Comparison of ENCODE assay signal across 8 cellular contexts in the genomic region with DNA sequence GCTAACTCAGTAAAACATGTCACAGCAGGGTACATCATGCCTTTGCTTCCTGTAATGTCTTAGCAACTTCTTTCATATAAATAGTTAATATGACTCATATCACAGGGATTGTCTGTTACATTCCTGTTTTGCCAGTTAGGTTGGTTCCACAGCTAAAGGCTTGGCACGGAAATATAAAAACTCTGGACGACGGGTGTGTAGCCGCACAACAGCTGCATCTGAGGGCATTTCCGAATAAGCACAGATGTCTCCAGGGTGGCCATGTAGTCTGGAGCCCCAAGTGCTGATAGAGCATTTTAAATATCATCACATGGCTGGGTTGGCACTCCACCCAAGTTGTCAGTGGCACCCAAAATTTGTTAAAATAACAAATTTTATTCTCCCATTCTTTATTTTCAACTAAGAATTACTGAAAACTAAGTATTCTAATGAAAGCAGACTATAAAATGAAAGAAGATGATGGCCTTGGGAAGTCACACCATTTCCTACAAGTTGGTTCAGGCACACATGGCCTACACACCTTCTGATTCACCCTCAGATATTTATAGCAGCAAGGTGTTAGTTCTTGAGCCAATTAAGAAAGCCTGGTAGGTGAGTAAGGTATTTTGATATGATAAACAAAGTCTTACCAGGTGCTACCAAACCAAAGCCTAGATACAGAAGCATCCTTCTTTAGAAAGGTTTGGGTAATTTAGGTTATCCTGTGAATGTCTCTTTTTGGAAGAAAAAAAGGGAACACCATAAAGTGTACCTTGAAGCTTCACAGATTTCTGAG.
DNase-seq lines count a peak whose midpoint lies in the region; ATAC-seq, FAIRE-seq and TF ChIP-seq lines count a peak whose summit lies in the region.

No MANE protein-coding gene starts in this region.

- H3K27me3 Mint-ChIP-seq in activated naive CD8-positive, alpha-beta T cell treated with anti-CD3 and anti-CD28 coated beads, Interleukin-2, amount 50 U/mL, for 24 hours = no peaks in the 10 kb centered on the region

- dilution Hi-C loops in keratinocyte (cut with MboI; ENCODE audit: extremely low pct_ligation_motif_present, low sequenced_read_pairs) = no loop called here

- DNase-seq in HS-5 (ENCODE audit: low read depth) (peak; percentile 83), keratinocyte (ENCODE audit: low read depth, low spot score) (peak; percentile 78), cerebellum (ENCODE audit: low spot score) (no peak), NCI-H2081 (lab: John Stamatoyannopoulos, UW) (no peak)
- DNase-seq in activated naive CD8-positive, alpha-beta T cell treated with anti-CD3 and anti-CD28 coated beads, Interleukin-2, amount 50 U/mL, for 24 hours = no peak

- no peaks in the 10 kb centered on the region for H3K9me3 Mint-ChIP-seq in activated naive CD8-positive, alpha-beta T cell treated with anti-CD3 and anti-CD28 coated beads, Interleukin-2, amount 50 U/mL, for 24 hours

- H3K79me2 ChIP-seq in ACC112 (ENCODE audit: control insufficient read depth, insufficient read depth, low read length, unreplicated experiment) (no peaks in the 10 kb centered on the region), keratinocyte (ENCODE audit: control insufficient read depth, insufficient read depth, low read length) (no peaks in the 10 kb centered on the region)

- peak overlapping the region; percentile 75 for H2AFZ ChIP-seq in ACC112 (ENCODE audit: low read length, unreplicated experiment)
- H2AFZ ChIP-seq in keratinocyte (ENCODE audit: control insufficient read depth, low read length) = no peak overlapping the region

- H3K27me3 ChIP-seq in ACC112 (ENCODE audit: insufficient read depth, low read length) = no peaks in the 10 kb centered on the region
- H3K27me3 ChIP-seq in keratinocyte (ENCODE audit: control insufficient read depth, extremely low read depth, insufficient read depth, low read length) = no peaks in the 10 kb centered on the region

- no peak for TF ChIP-seq CTCF in keratinocyte (optimal IDR thresholded peaks at IDR 0.05 in 1 of 3, IDR thresholded peaks at IDR 0.05 in 1 of 3, conservative IDR thresholded peaks at IDR 0.05 in 1 of 3; ENCODE audit: extremely low read depth in 1 of 3, insufficient read depth in 2 of 3, low read length in 3 of 3)

- H3K4me1 ChIP-seq in ACC112 (ENCODE audit: control insufficient read depth, insufficient read depth, low read length, unreplicated experiment) (peaks cover 26% of the 10 kb centered on the region), keratinocyte (ENCODE audit: control insufficient read depth, extremely low read depth, insufficient read depth, low read length) (peaks cover 43% of the 10 kb centered on the region), urinary bladder (ENCODE audit: insufficient read depth) (no peaks in the 10 kb centered on the region)

- peak overlapping the region; percentile 74 for H3K9ac ChIP-seq in keratinocyte (ENCODE audit: control insufficient read depth, extremely low read depth, insufficient read depth, low read length)

- H3K27ac ChIP-seq in ACC112 (ENCODE audit: low read depth, low read length) (peak overlapping the region; percentile 92), keratinocyte (ENCODE audit: control insufficient read depth, insufficient read depth, low read length) (peak overlapping the region; percentile 97), urinary bladder (ENCODE audit: low read depth) (peak overlapping the region; percentile 83)

- peak; percentile 95 for FAIRE-seq in keratinocyte (lab: Jason Lieb, UNC)

- H3K36me3 ChIP-seq in ACC112 (ENCODE audit: insufficient read depth, low read length) (no peaks in the 10 kb centered on the region), keratinocyte (ENCODE audit: control insufficient read depth in 2 of 2, extremely low read depth in 1 of 2, insufficient read depth in 2 of 2, low read length in 2 of 2) (no peaks in the 10 kb centered on the region), urinary bladder (ENCODE audit: insufficient read depth) (no peaks in the 10 kb centered on the region)

- peak; percentile 32 for ATAC-seq in GM19324 (IDR thresholded peaks at IDR 0.05; ENCODE audit: low FRiP score, unreplicated experiment)
- ATAC-seq in activated naive CD8-positive, alpha-beta T cell treated with anti-CD3 and anti-CD28 coated beads, Interleukin-2, amount 50 U/mL, for 24 hours = peak; percentile 23

- peaks cover 8% of the 10 kb centered on the region for H3K36me3 Mint-ChIP-seq in activated naive CD8-positive, alpha-beta T cell treated with anti-CD3 and anti-CD28 coated beads, Interleukin-2, amount 50 U/mL, for 24 hours (ENCODE audit: low read depth)

- peak overlapping the region; percentile 91 for H3K27ac Mint-ChIP-seq in activated naive CD8-positive, alpha-beta T cell treated with anti-CD3 and anti-CD28 coated beads, Interleukin-2, amount 50 U/mL, for 24 hours

- no peaks in the 10 kb centered on the region for H4K20me1 ChIP-seq in keratinocyte (ENCODE audit: control insufficient read depth, extremely low read depth, insufficient read depth, low read length)

- H3K4me3 ChIP-seq in ACC112 (ENCODE audit: low read depth, low read length) (peak overlapping the region; percentile 42; the same call in 1 of the 2 replicates), keratinocyte (ENCODE audit: control insufficient read depth in 2 of 3, extremely low read depth in 1 of 3, insufficient read depth in 2 of 3, low read depth in 1 of 3, low read length in 3 of 3) (peak overlapping the region in 2 of 3 experiments; percentile 9 to 44), urinary bladder (ENCODE audit: low read depth, low read length) (no peak overlapping the region)

- peak overlapping the region; percentile 83 for H3K4me2 ChIP-seq in keratinocyte (ENCODE audit: control insufficient read depth, extremely low read depth, insufficient read depth, low read depth, low read length)

- WGBS in urinary bladder = 29% methylated on average over 5 of the region's 5 CpGs

- peak overlapping the region; percentile 8 for H3K4me3 Mint-ChIP-seq in activated naive CD8-positive, alpha-beta T cell treated with anti-CD3 and anti-CD28 coated beads, Interleukin-2, amount 50 U/mL, for 24 hours

- no peaks in the 10 kb centered on the region for H3K9me1 ChIP-seq in keratinocyte (ENCODE audit: control insufficient read depth, extremely low read depth, insufficient read depth, low read length)

- H3K4me1 Mint-ChIP-seq in activated naive CD8-positive, alpha-beta T cell treated with anti-CD3 and anti-CD28 coated beads, Interleukin-2, amount 50 U/mL, for 24 hours = peaks cover 95% of the 10 kb centered on the region

- no peaks in the 10 kb centered on the region for H3K9me3 ChIP-seq in keratinocyte (ENCODE audit: control insufficient read depth, low read depth, low read length)

Comparison
In these comparisons a context has a peak if more than half of its experiments do, and no peak if none do; other contexts are left out.
1. DNase-seq: peak in HS-5 (single experiment) and keratinocyte (single experiment); none in activated naive CD8-positive, alpha-beta T cell treated with anti-CD3 and anti-CD28 coated beads, Interleukin-2, amount 50 U/mL, for 24 hours (single experiment), cerebellum (single experiment) and NCI-H2081 (0 of 2).
2. Peak in every context shown above with its lines, with median percentiles within 50 percentile points of each other: H3K27ac ChIP-seq.